In genomic region chr1:25619101-25619890, GRCh38 we compare ENCODE assay signal across 7 cellular contexts.
DNase-seq lines count a peak whose midpoint lies in the region; TF ChIP-seq lines count a peak whose summit lies in the region.

No MANE protein-coding gene starts in this region.

- no peak overlapping the region for H3K27ac ChIP-seq in neutrophil

- H3K4me3 ChIP-seq in fibroblast of pulmonary artery (replicated peaks; ENCODE audit: low read depth, low read length) (no peak overlapping the region), neutrophil (ENCODE audit: low read depth in 1 of 2, low read length in 1 of 2) (no peak overlapping the region)

- no peaks in the 10 kb centered on the region for H3K9me3 ChIP-seq in neutrophil

- H3K4me1 ChIP-seq in neutrophil (ENCODE audit: control insufficient read depth in 1 of 2, insufficient read depth in 1 of 2, low read depth in 1 of 2, low read length in 1 of 2) = peaks cover 13 to 19% of the 10 kb centered on the region in 2 experiments

- DNase-seq in NCI-H446 (lab: John Stamatoyannopoulos, UW) = peak; percentile 59 to 76
- DNase-seq in activated T-cell treated with anti-CD3 and anti-CD28 coated beads, Interleukin-2, amount 50 U/mL, for 48 hours = peak; percentile 76 to 77
- peak; percentile 28 for DNase-seq in fibroblast of pulmonary artery (ENCODE audit: low read depth)
- no peak for DNase-seq in middle frontal gyrus (ENCODE audit: extremely low spot score, low spot score)
- DNase-seq in RKO (ENCODE audit: low spot score) = no peak

- peaks cover 82% of the 10 kb centered on the region for H3K27me3 ChIP-seq in neutrophil

- no peaks in the 10 kb centered on the region for H3K36me3 ChIP-seq in neutrophil

- TF ChIP-seq CTCF in GM12874 (IDR thresholded peaks at IDR 0.05; ENCODE audit: insufficient read depth, low read depth, low read length) (peak; percentile 90), fibroblast of pulmonary artery (IDR thresholded peaks at IDR 0.05; ENCODE audit: low read length, missing control alignments) (peak; percentile 72), neutrophil (IDR thresholded peaks at IDR 0.05) (peak; percentile 37)

Comparison
In these comparisons a context has a peak if more than half of its experiments do, and no peak if none do; other contexts are left out.
1. CTCF ChIP-seq: peak in every context shown above with its lines; median percentile 90 in GM12874; 72 in fibroblast of pulmonary artery; 37 in neutrophil.
2. DNase-seq: peak in NCI-H446 (2 of 2), activated T-cell treated with anti-CD3 and anti-CD28 coated beads, Interleukin-2, amount 50 U/mL, for 48 hours (2 of 2) and fibroblast of pulmonary artery (single experiment); none in middle frontal gyrus (single experiment) and RKO (single experiment).